In genomic region chr9:96612966-96613589, GRCh38 we compare ENCODE assay signal across 16 cellular contexts. TPM values are rescaled to one million over a fixed set of nuclear protein-coding genes. Genes with fewer than 3 reads are reported as not detected.
DNase-seq lines count a peak whose midpoint lies in the region; ATAC-seq and TF ChIP-seq lines count a peak whose summit lies in the region.
"Had no signal": no experiment of that assay in that cellular context is flagged by ENCODE, and none has a peak within 500 bp of the region (broad histone marks: within the 10 kb centered on the region; RNA-seq: fewer than 3 reads in every experiment).

No MANE protein-coding gene starts in this region.

- CTCF ChIA-PET in MCF 10A (lab: Yijun Ruan, JAX) = interaction anchor here (0.6 to 1.6 kb wide), 2 partner anchors 46 to 70 kb away, joined by 3 to 8 read pairs; no protein-coding TSS in a partner anchor

- no peak for TF ChIP-seq CTCF in MCF 10A (IDR thresholded peaks at IDR 0.05; ENCODE audit: unreplicated experiment)

- H3K27ac Mint-ChIP-seq in MCF 10A (ENCODE audit: low read depth, unreplicated experiment) = no peak overlapping the region
- no peak overlapping the region for H3K27ac Mint-ChIP-seq in stimulated activated effector memory CD8-positive, alpha-beta T cell treated with anti-CD3 and anti-CD28 coated beads, Interleukin-12 subunit alpha, Interleukin-12 subunit beta, amount 100 ng/mL, for 72 hours
- H3K27ac Mint-ChIP-seq: activated T-helper 17 cell treated with anti-CD3 and anti-CD28 coated beads, Interleukin-2, amount 50 U/mL, for 72 hours; natural killer cell treated with Interleukin-12 subunit alpha and Interleukin-12 subunit beta and Interleukin-15 and Interleukin-18, amount 100 ng/mL, for 72 hours had no signal

- no peaks in the 10 kb centered on the region for H3K9me3 Mint-ChIP-seq in MCF 10A (ENCODE audit: unreplicated experiment)
- H3K9me3 Mint-ChIP-seq in stimulated activated effector memory CD8-positive, alpha-beta T cell treated with anti-CD3 and anti-CD28 coated beads, Interleukin-12 subunit alpha, Interleukin-12 subunit beta, amount 100 ng/mL, for 72 hours = no peaks in the 10 kb centered on the region
- H3K9me3 Mint-ChIP-seq: activated T-helper 17 cell treated with anti-CD3 and anti-CD28 coated beads, Interleukin-2, amount 50 U/mL, for 72 hours; natural killer cell treated with Interleukin-12 subunit alpha and Interleukin-12 subunit beta and Interleukin-15 and Interleukin-18, amount 100 ng/mL, for 72 hours had no signal

- no peaks in the 10 kb centered on the region for H3K36me3 ChIP-seq in endocrine pancreas (ENCODE audit: control insufficient read depth, insufficient read depth, low read length)

- BruUV-seq in MCF 10A (replicated peaks; lab: Mats Ljungman, UMichigan) = no TSS peak

- no peak for DNase-seq in Right ventricle myocardium superior
- DNase-seq in cardiac septum (ENCODE audit: low spot score) = no peak
- DNase-seq in midbrain (lab: John Stamatoyannopoulos, UW) = peak; percentile 22
- DNase-seq in activated CD4-positive, alpha-beta T cell treated with anti-CD3 and anti-CD28 coated beads, Interleukin-2, amount 50 U/mL, for 1 hour = no peak
- DNase-seq in MCF 10A (ENCODE audit: unreplicated experiment) = no peak
- no peak for DNase-seq in MV-4-11 (lab: John Stamatoyannopoulos, UW)
- no peak for DNase-seq in stimulated activated effector memory CD8-positive, alpha-beta T cell treated with anti-CD3 and anti-CD28 coated beads, Interleukin-12 subunit alpha, Interleukin-12 subunit beta, amount 100 ng/mL, for 72 hours (ENCODE audit: low spot score in 2 of 2)
- DNase-seq: activated CD4-positive, alpha-beta T cell treated with anti-CD3 and anti-CD28 coated beads, Interleukin-2, amount 50 U/mL, for 48 hours; body of pancreas; kidney glomerular epithelial cell; NCI-H524 treated with DMSO at 0.1 percent for 48 hours; small intestine; T-helper 9 cell had no signal

- intact Hi-C loops in Right ventricle myocardium superior (cut with DNase I) (loop anchor here (10.0 kb wide), 1 partner anchor 48 kb away; no protein-coding TSS in a partner anchor), cardiac septum (cut with DNase I) (no loop called here), MCF 10A (cut with micrococcal nuclease) (no loop called here)

- peak overlapping the region; percentile 32 for H3K4me3 ChIP-seq in endocrine pancreas (ENCODE audit: control insufficient read depth, insufficient read depth, low read length)
- H3K4me3 ChIP-seq: body of pancreas had no signal

- H3K27me3 Mint-ChIP-seq in MCF 10A (ENCODE audit: insufficient read depth, unreplicated experiment) = no peaks in the 10 kb centered on the region

- peak; percentile 48 for ATAC-seq in Right ventricle myocardium superior (ENCODE audit: poor library complexity)
- ATAC-seq in stimulated activated effector memory CD8-positive, alpha-beta T cell treated with anti-CD3 and anti-CD28 coated beads, Interleukin-12 subunit alpha, Interleukin-12 subunit beta, amount 100 ng/mL, for 72 hours = no peak
- ATAC-seq: activated T-helper 17 cell treated with anti-CD3 and anti-CD28 coated beads, Interleukin-2, amount 50 U/mL, for 72 hours; natural killer cell treated with Interleukin-12 subunit alpha and Interleukin-12 subunit beta and Interleukin-15 and Interleukin-18, amount 100 ng/mL, for 72 hours had no signal

- H3K27me3 ChIP-seq in endocrine pancreas (ENCODE audit: control insufficient read depth, insufficient read depth, low read length) = no peaks in the 10 kb centered on the region
- H3K27me3 ChIP-seq: body of pancreas had no signal

- no peaks in the 10 kb centered on the region for H3K9me3 ChIP-seq in endocrine pancreas (ENCODE audit: control insufficient read depth, low read length)
- H3K9me3 ChIP-seq: body of pancreas had no signal

- H3K4me1 Mint-ChIP-seq in MCF 10A (ENCODE audit: insufficient read depth, unreplicated experiment) = peaks cover 24% of the 10 kb centered on the region
- H3K4me1 Mint-ChIP-seq in stimulated activated effector memory CD8-positive, alpha-beta T cell treated with anti-CD3 and anti-CD28 coated beads, Interleukin-12 subunit alpha, Interleukin-12 subunit beta, amount 100 ng/mL, for 72 hours = peaks cover 2% of the 10 kb centered on the region
- H3K4me1 Mint-ChIP-seq: activated T-helper 17 cell treated with anti-CD3 and anti-CD28 coated beads, Interleukin-2, amount 50 U/mL, for 72 hours had no signal

- H3K9ac ChIP-seq in endocrine pancreas (ENCODE audit: control insufficient read depth, insufficient read depth, low read length) = no peak overlapping the region

- POLR2A ChIA-PET in MCF 10A (lab: Yijun Ruan, JAX) = interaction anchor here (0.6 to 1.6 kb wide), 6 partner anchors 11 to 626 kb away, joined by 3 to 7 read pairs (median 4); partner anchors contain the start of genes HABP4 and SLC35D2

- H3K4me3 Mint-ChIP-seq in MCF 10A (ENCODE audit: unreplicated experiment) = no peak overlapping the region
- no peak overlapping the region for H3K4me3 Mint-ChIP-seq in stimulated activated effector memory CD8-positive, alpha-beta T cell treated with anti-CD3 and anti-CD28 coated beads, Interleukin-12 subunit alpha, Interleukin-12 subunit beta, amount 100 ng/mL, for 72 hours
- H3K4me3 Mint-ChIP-seq: activated T-helper 17 cell treated with anti-CD3 and anti-CD28 coated beads, Interleukin-2, amount 50 U/mL, for 72 hours; natural killer cell treated with Interleukin-12 subunit alpha and Interleukin-12 subunit beta and Interleukin-15 and Interleukin-18, amount 100 ng/mL, for 72 hours had no signal

- peaks cover 14% of the 10 kb centered on the region for H3K4me1 ChIP-seq in endocrine pancreas (ENCODE audit: control insufficient read depth, insufficient read depth, low read length)

- H3K36me3 Mint-ChIP-seq in MCF 10A (ENCODE audit: insufficient read depth, unreplicated experiment) = no peaks in the 10 kb centered on the region
- no peaks in the 10 kb centered on the region for H3K36me3 Mint-ChIP-seq in stimulated activated effector memory CD8-positive, alpha-beta T cell treated with anti-CD3 and anti-CD28 coated beads, Interleukin-12 subunit alpha, Interleukin-12 subunit beta, amount 100 ng/mL, for 72 hours
- H3K36me3 Mint-ChIP-seq: natural killer cell treated with Interleukin-12 subunit alpha and Interleukin-12 subunit beta and Interleukin-15 and Interleukin-18, amount 100 ng/mL, for 72 hours had no signal

RNA-seq across cellular contexts. Expression of gene CDC14B, which starts 6.6 kb away (rescaled TPM):
- 15.1 TPM for total RNA-seq in Right ventricle myocardium superior
- 25.5 TPM for total RNA-seq in cardiac septum
- total RNA-seq in MCF 10A (2022) = 7.0 and 9.3 TPM in 2 replicates

RNA-seq across cellular contexts. Expression of gene PRXL2C, which starts 42.0 kb away (rescaled TPM):
- total RNA-seq in Right ventricle myocardium superior = 28.3 TPM
- total RNA-seq in cardiac septum = 18.0 TPM
- 15.6 and 17.0 TPM in 2 replicates for total RNA-seq in MCF 10A (2022)
